1 cellular context compared by ENCODE assay signal in the genomic region with DNA sequence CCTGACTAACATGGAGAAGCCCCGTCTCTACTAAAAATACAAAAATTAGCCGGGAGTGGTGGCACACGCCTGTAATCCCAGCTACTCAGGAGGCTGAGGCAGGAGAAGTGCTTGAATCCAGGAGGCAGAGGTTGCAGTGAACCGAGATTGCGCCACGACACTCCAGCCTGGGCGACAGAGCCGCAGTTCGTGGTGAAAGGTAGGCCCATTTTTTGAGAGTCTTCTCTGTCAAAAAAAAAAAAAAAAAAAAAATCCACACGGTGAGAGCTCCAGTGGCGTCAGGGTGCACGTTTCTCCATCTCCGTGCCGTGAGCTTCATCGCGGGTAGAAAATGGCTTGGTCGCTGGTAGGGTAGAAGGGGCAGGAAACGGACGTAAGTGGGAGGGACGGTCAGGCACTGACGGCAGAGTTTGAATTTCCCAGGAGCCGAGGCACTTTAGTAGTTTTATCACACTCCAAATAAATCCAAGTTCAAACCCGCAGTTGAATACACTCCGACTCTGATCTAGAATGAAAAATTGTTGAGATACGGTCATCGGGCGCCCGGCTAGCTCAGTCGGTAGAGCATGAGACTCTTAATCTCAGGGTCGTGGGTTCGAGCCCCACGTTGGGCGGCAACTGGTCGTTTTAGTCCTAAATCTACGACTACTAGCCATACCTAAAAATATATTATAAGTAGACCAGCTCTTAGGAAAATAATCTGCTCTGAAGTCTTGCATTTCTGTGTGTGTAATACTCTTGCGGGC.
A peak's percentile ranks its signal among the peaks of the same experiment; 100 is the strongest.
TF ChIP-seq lines count a peak whose summit lies in the region.

No MANE protein-coding gene starts in this region.

TF ChIP-seq in HepG2, 621 proteins besides CTCF, POLR2A, EP300 and RAD21 (continued from another document and continues in another):
- TF ChIP-seq, protein P1, sequence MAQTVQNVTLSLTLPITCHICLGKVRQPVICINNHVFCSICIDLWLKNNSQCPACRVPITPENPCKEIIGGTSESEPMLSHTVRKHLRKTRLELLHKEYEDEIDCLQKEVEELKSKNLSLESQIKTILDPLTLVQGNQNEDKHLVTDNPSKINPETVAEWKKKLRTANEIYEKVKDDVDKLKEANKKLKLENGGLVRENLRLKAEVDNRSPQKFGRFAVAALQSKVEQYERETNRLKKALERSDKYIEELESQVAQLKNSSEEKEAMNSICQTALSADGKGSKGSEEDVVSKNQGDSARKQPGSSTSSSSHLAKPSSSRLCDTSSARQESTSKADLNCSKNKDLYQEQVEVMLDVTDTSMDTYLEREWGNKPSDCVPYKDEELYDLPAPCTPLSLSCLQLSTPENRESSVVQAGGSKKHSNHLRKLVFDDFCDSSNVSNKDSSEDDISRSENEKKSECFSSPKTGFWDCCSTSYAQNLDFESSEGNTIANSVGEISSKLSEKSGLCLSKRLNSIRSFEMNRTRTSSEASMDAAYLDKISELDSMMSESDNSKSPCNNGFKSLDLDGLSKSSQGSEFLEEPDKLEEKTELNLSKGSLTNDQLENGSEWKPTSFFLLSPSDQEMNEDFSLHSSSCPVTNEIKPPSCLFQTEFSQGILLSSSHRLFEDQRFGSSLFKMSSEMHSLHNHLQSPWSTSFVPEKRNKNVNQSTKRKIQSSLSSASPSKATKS (CRISPR knock-in tag; IDR thresholded peaks at IDR 0.05), result no peak
- TF ChIP-seq MBD4 (IDR thresholded peaks at IDR 0.05; ENCODE audit: borderline replicate concordance, low read length) (no peak), ISX (CRISPR knock-in tag; conservative IDR thresholded peaks at IDR 0.05) (no peak), PPARG (CRISPR knock-in tag; conservative IDR thresholded peaks at IDR 0.05) (no peak), ZSCAN31 (CRISPR knock-in tag; IDR thresholded peaks at IDR 0.05; ENCODE audit: low read depth) (no peak; the same call in 1 of the 2 replicates), NFIC (IDR thresholded peaks at IDR 0.05; ENCODE audit: low read length) (0 out of 2 replicates have a peak, but pooled peaks have one; percentile 43), NR2F2 (IDR thresholded peaks at IDR 0.05; ENCODE audit: borderline replicate concordance, low read depth) (peak; percentile 49; the same call in 1 of the 2 replicates), CHD2 (IDR thresholded peaks at IDR 0.05; ENCODE audit: low read depth, low read length) (no peak), MEF2D (CRISPR knock-in tag; IDR thresholded peaks at IDR 0.05) (peak; percentile 45; the same call in 1 of the 2 replicates), HMG20A (CRISPR knock-in tag; IDR thresholded peaks at IDR 0.05; ENCODE audit: borderline replicate concordance) (no peak; the same call in 1 of the 2 replicates), ZNF251 (CRISPR knock-in tag; IDR thresholded peaks at IDR 0.05) (no peak), POLR2AphosphoS2 (IDR thresholded peaks at IDR 0.05; ENCODE audit: low read depth, low read length) (no peak), ZSCAN29 (CRISPR knock-in tag; conservative IDR thresholded peaks at IDR 0.05) (peak; percentile 36; the same call in 1 of the 2 replicates), ZNF354B (CRISPR knock-in tag; IDR thresholded peaks at IDR 0.05) (no peak), TBX2 (CRISPR knock-in tag; IDR thresholded peaks at IDR 0.05; ENCODE audit: borderline replicate concordance) (no peak), BRCA1 (CRISPR knock-in tag; IDR thresholded peaks at IDR 0.05) (no peak), ZFY (CRISPR knock-in tag; IDR thresholded peaks at IDR 0.05) (0 out of 2 replicates have a peak, but pooled peaks have one; percentile 7), ZNF451 (CRISPR knock-in tag; IDR thresholded peaks at IDR 0.05) (no peak), MED1 (CRISPR knock-in tag; IDR thresholded peaks at IDR 0.05) (peak; percentile 42; the same call in 1 of the 2 replicates), JARID2 (CRISPR knock-in tag; IDR thresholded peaks at IDR 0.05; ENCODE audit: insufficient replicate concordance) (no peak), HMG20B (CRISPR knock-in tag; conservative IDR thresholded peaks at IDR 0.05) (no peak), FOXO1 (CRISPR knock-in tag; IDR thresholded peaks at IDR 0.05) (no peak), TOPORS (CRISPR knock-in tag; IDR thresholded peaks at IDR 0.05) (no peak), ERF (CRISPR knock-in tag; IDR thresholded peaks at IDR 0.05) (no peak; the same call in 1 of the 2 replicates), ZNF121 (CRISPR knock-in tag; IDR thresholded peaks at IDR 0.05) (no peak), MLLT10 (CRISPR knock-in tag; IDR thresholded peaks at IDR 0.05) (no peak), SKI (IDR thresholded peaks at IDR 0.05; ENCODE audit: partially characterized antibody) (no peak), ZKSCAN8 (CRISPR knock-in tag; IDR thresholded peaks at IDR 0.05; ENCODE audit: borderline replicate concordance) (no peak), YY1 (IDR thresholded peaks at IDR 0.05; ENCODE audit: insufficient read depth, insufficient replicate concordance, low read depth, low read length) (peak; percentile 40), ZNF225 (CRISPR knock-in tag; IDR thresholded peaks at IDR 0.05) (no peak)
- TF ChIP-seq, protein P2, sequence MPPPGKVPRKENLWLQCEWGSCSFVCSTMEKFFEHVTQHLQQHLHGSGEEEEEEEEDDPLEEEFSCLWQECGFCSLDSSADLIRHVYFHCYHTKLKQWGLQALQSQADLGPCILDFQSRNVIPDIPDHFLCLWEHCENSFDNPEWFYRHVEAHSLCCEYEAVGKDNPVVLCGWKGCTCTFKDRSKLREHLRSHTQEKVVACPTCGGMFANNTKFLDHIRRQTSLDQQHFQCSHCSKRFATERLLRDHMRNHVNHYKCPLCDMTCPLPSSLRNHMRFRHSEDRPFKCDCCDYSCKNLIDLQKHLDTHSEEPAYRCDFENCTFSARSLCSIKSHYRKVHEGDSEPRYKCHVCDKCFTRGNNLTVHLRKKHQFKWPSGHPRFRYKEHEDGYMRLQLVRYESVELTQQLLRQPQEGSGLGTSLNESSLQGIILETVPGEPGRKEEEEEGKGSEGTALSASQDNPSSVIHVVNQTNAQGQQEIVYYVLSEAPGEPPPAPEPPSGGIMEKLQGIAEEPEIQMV (CRISPR knock-in tag; IDR thresholded peaks at IDR 0.05; ENCODE audit: low read depth), result no peak
- TF ChIP-seq, protein P3, sequence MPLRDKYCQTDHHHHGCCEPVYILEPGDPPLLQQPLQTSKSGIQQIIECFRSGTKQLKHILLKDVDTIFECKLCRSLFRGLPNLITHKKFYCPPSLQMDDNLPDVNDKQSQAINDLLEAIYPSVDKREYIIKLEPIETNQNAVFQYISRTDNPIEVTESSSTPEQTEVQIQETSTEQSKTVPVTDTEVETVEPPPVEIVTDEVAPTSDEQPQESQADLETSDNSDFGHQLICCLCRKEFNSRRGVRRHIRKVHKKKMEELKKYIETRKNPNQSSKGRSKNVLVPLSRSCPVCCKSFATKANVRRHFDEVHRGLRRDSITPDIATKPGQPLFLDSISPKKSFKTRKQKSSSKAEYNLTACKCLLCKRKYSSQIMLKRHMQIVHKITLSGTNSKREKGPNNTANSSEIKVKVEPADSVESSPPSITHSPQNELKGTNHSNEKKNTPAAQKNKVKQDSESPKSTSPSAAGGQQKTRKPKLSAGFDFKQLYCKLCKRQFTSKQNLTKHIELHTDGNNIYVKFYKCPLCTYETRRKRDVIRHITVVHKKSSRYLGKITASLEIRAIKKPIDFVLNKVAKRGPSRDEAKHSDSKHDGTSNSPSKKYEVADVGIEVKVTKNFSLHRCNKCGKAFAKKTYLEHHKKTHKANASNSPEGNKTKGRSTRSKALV (CRISPR knock-in tag; IDR thresholded peaks at IDR 0.05), result no peak
- TF ChIP-seq, protein P4, sequence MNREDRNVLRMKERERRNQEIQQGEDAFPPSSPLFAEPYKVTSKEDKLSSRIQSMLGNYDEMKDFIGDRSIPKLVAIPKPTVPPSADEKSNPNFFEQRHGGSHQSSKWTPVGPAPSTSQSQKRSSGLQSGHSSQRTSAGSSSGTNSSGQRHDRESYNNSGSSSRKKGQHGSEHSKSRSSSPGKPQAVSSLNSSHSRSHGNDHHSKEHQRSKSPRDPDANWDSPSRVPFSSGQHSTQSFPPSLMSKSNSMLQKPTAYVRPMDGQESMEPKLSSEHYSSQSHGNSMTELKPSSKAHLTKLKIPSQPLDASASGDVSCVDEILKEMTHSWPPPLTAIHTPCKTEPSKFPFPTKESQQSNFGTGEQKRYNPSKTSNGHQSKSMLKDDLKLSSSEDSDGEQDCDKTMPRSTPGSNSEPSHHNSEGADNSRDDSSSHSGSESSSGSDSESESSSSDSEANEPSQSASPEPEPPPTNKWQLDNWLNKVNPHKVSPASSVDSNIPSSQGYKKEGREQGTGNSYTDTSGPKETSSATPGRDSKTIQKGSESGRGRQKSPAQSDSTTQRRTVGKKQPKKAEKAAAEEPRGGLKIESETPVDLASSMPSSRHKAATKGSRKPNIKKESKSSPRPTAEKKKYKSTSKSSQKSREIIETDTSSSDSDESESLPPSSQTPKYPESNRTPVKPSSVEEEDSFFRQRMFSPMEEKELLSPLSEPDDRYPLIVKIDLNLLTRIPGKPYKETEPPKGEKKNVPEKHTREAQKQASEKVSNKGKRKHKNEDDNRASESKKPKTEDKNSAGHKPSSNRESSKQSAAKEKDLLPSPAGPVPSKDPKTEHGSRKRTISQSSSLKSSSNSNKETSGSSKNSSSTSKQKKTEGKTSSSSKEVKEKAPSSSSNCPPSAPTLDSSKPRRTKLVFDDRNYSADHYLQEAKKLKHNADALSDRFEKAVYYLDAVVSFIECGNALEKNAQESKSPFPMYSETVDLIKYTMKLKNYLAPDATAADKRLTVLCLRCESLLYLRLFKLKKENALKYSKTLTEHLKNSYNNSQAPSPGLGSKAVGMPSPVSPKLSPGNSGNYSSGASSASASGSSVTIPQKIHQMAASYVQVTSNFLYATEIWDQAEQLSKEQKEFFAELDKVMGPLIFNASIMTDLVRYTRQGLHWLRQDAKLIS (CRISPR knock-in tag; IDR thresholded peaks at IDR 0.05), result no peak
- TF ChIP-seq, protein P5, sequence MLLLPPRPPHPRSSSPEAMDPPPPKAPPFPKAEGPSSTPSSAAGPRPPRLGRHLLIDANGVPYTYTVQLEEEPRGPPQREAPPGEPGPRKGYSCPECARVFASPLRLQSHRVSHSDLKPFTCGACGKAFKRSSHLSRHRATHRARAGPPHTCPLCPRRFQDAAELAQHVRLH (CRISPR knock-in tag; IDR thresholded peaks at IDR 0.05; ENCODE audit: borderline replicate concordance, low read depth), result 0 out of 2 replicates have a peak, but pooled peaks have one; percentile 31
- TF ChIP-seq, protein P6, sequence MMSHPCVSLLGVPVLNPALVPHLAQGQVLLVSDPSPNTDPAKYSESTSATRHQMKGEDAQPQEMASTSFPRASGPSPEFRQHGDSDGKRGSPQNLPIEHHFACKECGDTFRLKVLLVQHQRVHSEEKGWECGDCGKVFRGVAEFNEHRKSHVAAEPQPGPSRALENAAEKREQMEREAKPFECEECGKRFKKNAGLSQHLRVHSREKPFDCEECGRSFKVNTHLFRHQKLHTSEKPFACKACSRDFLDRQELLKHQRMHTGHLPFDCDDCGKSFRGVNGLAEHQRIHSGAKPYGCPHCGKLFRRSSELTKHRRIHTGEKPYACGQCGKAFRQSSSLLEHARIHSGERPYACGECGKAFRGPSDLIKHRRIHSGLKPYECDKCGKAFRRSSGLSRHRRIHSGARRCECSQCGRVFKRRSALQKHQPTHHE (CRISPR knock-in tag; IDR thresholded peaks at IDR 0.05; ENCODE audit: borderline replicate concordance), result no peak
- TF ChIP-seq, protein P7, sequence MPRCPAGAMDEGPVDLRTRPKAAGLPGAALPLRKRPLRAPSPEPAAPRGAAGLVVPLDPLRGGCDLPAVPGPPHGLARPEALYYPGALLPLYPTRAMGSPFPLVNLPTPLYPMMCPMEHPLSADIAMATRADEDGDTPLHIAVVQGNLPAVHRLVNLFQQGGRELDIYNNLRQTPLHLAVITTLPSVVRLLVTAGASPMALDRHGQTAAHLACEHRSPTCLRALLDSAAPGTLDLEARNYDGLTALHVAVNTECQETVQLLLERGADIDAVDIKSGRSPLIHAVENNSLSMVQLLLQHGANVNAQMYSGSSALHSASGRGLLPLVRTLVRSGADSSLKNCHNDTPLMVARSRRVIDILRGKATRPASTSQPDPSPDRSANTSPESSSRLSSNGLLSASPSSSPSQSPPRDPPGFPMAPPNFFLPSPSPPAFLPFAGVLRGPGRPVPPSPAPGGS (CRISPR knock-in tag; IDR thresholded peaks at IDR 0.05), result no peak
- TF ChIP-seq, protein P8, sequence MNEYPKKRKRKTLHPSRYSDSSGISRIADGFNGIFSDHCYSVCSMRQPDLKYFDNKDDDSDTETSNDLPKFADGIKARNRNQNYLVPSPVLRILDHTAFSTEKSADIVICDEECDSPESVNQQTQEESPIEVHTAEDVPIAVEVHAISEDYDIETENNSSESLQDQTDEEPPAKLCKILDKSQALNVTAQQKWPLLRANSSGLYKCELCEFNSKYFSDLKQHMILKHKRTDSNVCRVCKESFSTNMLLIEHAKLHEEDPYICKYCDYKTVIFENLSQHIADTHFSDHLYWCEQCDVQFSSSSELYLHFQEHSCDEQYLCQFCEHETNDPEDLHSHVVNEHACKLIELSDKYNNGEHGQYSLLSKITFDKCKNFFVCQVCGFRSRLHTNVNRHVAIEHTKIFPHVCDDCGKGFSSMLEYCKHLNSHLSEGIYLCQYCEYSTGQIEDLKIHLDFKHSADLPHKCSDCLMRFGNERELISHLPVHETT (CRISPR knock-in tag; conservative IDR thresholded peaks at IDR 0.05), result no peak
- TF ChIP-seq, protein P9, sequence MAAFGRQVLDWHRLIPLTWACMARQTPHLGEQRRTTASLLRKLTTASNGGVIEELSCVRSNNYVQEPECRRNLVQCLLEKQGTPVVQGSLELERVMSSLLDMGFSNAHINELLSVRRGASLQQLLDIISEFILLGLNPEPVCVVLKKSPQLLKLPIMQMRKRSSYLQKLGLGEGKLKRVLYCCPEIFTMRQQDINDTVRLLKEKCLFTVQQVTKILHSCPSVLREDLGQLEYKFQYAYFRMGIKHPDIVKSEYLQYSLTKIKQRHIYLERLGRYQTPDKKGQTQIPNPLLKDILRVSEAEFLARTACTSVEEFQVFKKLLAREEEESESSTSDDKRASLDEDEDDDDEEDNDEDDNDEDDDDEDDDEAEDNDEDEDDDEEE (CRISPR knock-in tag; IDR thresholded peaks at IDR 0.05), result no peak
- TF ChIP-seq, protein P10, sequence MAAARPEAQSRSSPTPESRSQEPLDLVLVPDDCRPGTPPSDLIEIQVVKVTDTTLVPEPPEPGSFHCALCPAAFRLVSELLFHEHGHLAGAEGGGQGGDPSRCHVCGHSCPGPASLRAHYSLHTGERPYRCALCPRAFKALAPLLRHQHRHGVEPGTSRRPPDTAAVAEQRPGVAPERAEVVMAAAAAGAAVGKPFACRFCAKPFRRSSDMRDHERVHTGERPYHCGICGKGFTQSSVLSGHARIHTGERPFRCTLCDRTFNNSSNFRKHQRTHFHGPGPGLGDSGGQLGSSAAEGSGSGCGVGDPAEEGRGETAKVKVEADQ (CRISPR knock-in tag; IDR thresholded peaks at IDR 0.05; ENCODE audit: borderline replicate concordance), result no peak
- TF ChIP-seq, protein P11, sequence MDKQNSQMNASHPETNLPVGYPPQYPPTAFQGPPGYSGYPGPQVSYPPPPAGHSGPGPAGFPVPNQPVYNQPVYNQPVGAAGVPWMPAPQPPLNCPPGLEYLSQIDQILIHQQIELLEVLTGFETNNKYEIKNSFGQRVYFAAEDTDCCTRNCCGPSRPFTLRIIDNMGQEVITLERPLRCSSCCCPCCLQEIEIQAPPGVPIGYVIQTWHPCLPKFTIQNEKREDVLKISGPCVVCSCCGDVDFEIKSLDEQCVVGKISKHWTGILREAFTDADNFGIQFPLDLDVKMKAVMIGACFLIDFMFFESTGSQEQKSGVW (CRISPR knock-in tag; IDR thresholded peaks at IDR 0.05; ENCODE audit: borderline replicate concordance), result no peak
